1 cellular context compared by ENCODE assay signal in genomic region chr17:15284537-15284936, GRCh38.
TF ChIP-seq lines count a peak whose summit lies in the region.

No MANE protein-coding gene starts in this region.

TF ChIP-seq in A549, 52 proteins besides CTCF, POLR2A, EP300 and RAD21 (continued from another document):
- TF ChIP-seq HES2 (IDR thresholded peaks at IDR 0.05) (no peak), NPAS2 (CRISPR knock-in tag; IDR thresholded peaks at IDR 0.05; ENCODE audit: borderline replicate concordance) (no peak), NFE2L2 (conservative IDR thresholded peaks at IDR 0.05; ENCODE audit: low read length) (no peak), KDM1A (IDR thresholded peaks at IDR 0.05; ENCODE audit: low read depth) (no peak), CEBPB (IDR thresholded peaks at IDR 0.05) (no peak), HOXB5 (CRISPR knock-in tag; IDR thresholded peaks at IDR 0.05) (no peak), CBX8 (IDR thresholded peaks at IDR 0.05) (no peak), GATA3 (IDR thresholded peaks at IDR 0.05; ENCODE audit: borderline replicate concordance) (no peak), MAZ (IDR thresholded peaks at IDR 0.05; ENCODE audit: borderline replicate concordance, low read depth, low read length) (no peak), HDAC2 (IDR thresholded peaks at IDR 0.05) (no peak), NR3C1 (IDR thresholded peaks at IDR 0.05) (no peak)
